Comparison of ENCODE assay signal across 12 cellular contexts in genomic region chr15:39273805-39274411, GRCh38.
DNase-seq lines count a peak whose midpoint lies in the region; FAIRE-seq and TF ChIP-seq lines count a peak whose summit lies in the region.
"Had no signal": no experiment of that assay in that cellular context is flagged by ENCODE, and none has a peak within 500 bp of the region (broad histone marks: within the 10 kb centered on the region; RNA-seq: fewer than 3 reads in every experiment).

No MANE protein-coding gene starts in this region.

- H4K20me1 ChIP-seq in GM23248 (ENCODE audit: insufficient read depth), result no peaks in the 10 kb centered on the region

- FAIRE-seq in GM19239 (lab: Jason Lieb, UNC), result no peak
- FAIRE-seq: urothelium cell line had no signal

- no peak overlapping the region for H2AFZ ChIP-seq in GM23248

- H3K4me1 Mint-ChIP-seq in osteocyte (ENCODE audit: unreplicated experiment), result peaks cover 58% of the 10 kb centered on the region
- H3K4me1 Mint-ChIP-seq: memory B cell had no signal

- H3K4me3 Mint-ChIP-seq in osteocyte (ENCODE audit: unreplicated experiment), result no peak overlapping the region
- H3K4me3 Mint-ChIP-seq: memory B cell had no signal

- peaks cover 63% of the 10 kb centered on the region for H3F3A ChIP-seq in GM23248 (ENCODE audit: insufficient read depth)

- H3K27ac ChIP-seq in GM23248, result peak overlapping the region; percentile 4; the same call in 1 of the 2 replicates

- WGBS in GM23248 (ENCODE audit: low coverage in 1 of 2, low lambda C conversion rate in 2 of 2, missing lambda C conversion rate in 2 of 2), 2 experiments, result 60 to 67% methylated on average over 3 of the region's 3 CpGs

- DNase-seq in GM23248 (no peak), NCI-H2196 (lab: John Stamatoyannopoulos, UW; ENCODE audit: unreplicated experiment) (peak; percentile 83), cerebellar cortex (ENCODE audit: low spot score) (peak; percentile 16), osteocyte (ENCODE audit: extremely low spot score, unreplicated experiment) (no peak), DMS 273 (lab: John Stamatoyannopoulos, UW; ENCODE audit: unreplicated experiment) (no peak), A172 (ENCODE audit: low spot score) (no peak), GM19239 (ENCODE audit: insufficient read length, low spot score) (no peak)
- no peak for DNase-seq in stimulated activated CD4-positive, alpha-beta T cell treated with anti-CD3 and anti-CD28 coated beads, Interleukin-4, amount 100 ng/mL, for 4 hours
- DNase-seq: activated CD4-positive, CD25-positive, alpha-beta regulatory T cell treated with anti-CD3 and anti-CD28 coated beads, Interleukin-2, amount 50 U/mL, for 72 hours; NCI-H1436 treated with DMSO at 0.1 percent for 48 hours had no signal

- no peaks in the 10 kb centered on the region for H3K9me3 ChIP-seq in GM23248 (ENCODE audit: low read depth)

- no peaks in the 10 kb centered on the region for H3K36me3 Mint-ChIP-seq in osteocyte (ENCODE audit: unreplicated experiment)
- H3K36me3 Mint-ChIP-seq: memory B cell had no signal

- peak overlapping the region; percentile 25 for H3K27ac Mint-ChIP-seq in osteocyte (ENCODE audit: unreplicated experiment)
- H3K27ac Mint-ChIP-seq: memory B cell had no signal

- in situ Hi-C loops in GM23248 (cut with MboI), result no loop called here

- H3K27me3 ChIP-seq in GM23248 (replicated peaks; ENCODE audit: insufficient read depth), result no peaks in the 10 kb centered on the region

- no peaks in the 10 kb centered on the region for H3K9me3 Mint-ChIP-seq in osteocyte (ENCODE audit: unreplicated experiment)

- no peaks in the 10 kb centered on the region for H3K27me3 Mint-ChIP-seq in osteocyte (ENCODE audit: unreplicated experiment)
- H3K27me3 Mint-ChIP-seq: memory B cell had no signal

- H3K9me2 ChIP-seq in GM23248 (ENCODE audit: insufficient read depth), result no peaks in the 10 kb centered on the region

- H3K79me2 ChIP-seq in GM23248 (ENCODE audit: insufficient read depth), result peaks cover 16% of the 10 kb centered on the region

- no peak for TF ChIP-seq CTCF in osteocyte (IDR thresholded peaks at IDR 0.05)

- H3K36me3 ChIP-seq in GM23248 (ENCODE audit: low read depth), result no peaks in the 10 kb centered on the region

- no peak overlapping the region for H3K9ac ChIP-seq in GM23248

- no peak overlapping the region for H3K4me2 ChIP-seq in GM23248 (ENCODE audit: unreplicated experiment)

- H3K4me3 ChIP-seq in GM23248, result no peak overlapping the region

- H3K4me1 ChIP-seq in GM23248 (ENCODE audit: insufficient read depth), result peaks cover 45% of the 10 kb centered on the region

Comparison
In these comparisons a context has a peak if more than half of its experiments do, and no peak if none do; other contexts are left out.
1. DNase-seq: peak in NCI-H2196 (single experiment) and cerebellar cortex (single experiment); none in GM23248 (single experiment), osteocyte (single experiment), DMS 273 (single experiment), A172 (single experiment), stimulated activated CD4-positive, alpha-beta T cell treated with anti-CD3 and anti-CD28 coated beads, Interleukin-4, amount 100 ng/mL, for 4 hours (0 of 2) and GM19239 (single experiment).